Comparison of ENCODE assay signal across 2 cellular contexts in genomic region chr12:114440450-114441383, GRCh38.
TF ChIP-seq lines count a peak whose summit lies in the region.

No MANE protein-coding gene starts in this region.

TF ChIP-seq in H1, 55 proteins besides CTCF, POLR2A, EP300 and RAD21:
- TF ChIP-seq SP1 (IDR thresholded peaks at IDR 0.05; ENCODE audit: low read depth, low read length) = no peak
- TF ChIP-seq GTF2F1 (IDR thresholded peaks at IDR 0.05; ENCODE audit: borderline replicate concordance, low read depth, low read length) = no peak
- TF ChIP-seq CBX8 (IDR thresholded peaks at IDR 0.05; ENCODE audit: borderline replicate concordance, low read depth, low read length) = peak; percentile 93
- TF ChIP-seq EGR1 (IDR thresholded peaks at IDR 0.05; ENCODE audit: borderline replicate concordance, low read depth, low read length) = no peak
- 0 out of 2 replicates have a peak, but pooled peaks have one; percentile 26 for TF ChIP-seq TCF12 (IDR thresholded peaks at IDR 0.05; ENCODE audit: low read depth, low read length)
- peak; percentile 50 for TF ChIP-seq CTBP2 (IDR thresholded peaks at IDR 0.05; ENCODE audit: borderline replicate concordance, insufficient read depth, insufficient read length, low read length)
- TF ChIP-seq RNF2 (IDR thresholded peaks at IDR 0.05; ENCODE audit: borderline replicate concordance, low read depth, low read length, missing control alignments, poor library complexity, severe bottlenecking) = peak; percentile 98
- TF ChIP-seq EZH2 (IDR thresholded peaks at IDR 0.05; ENCODE audit: low read depth, low read length, severe bottlenecking) = peak; percentile 100
- TF ChIP-seq HDAC2 (IDR thresholded peaks at IDR 0.05; ENCODE audit: borderline replicate concordance in 1 of 2, low read depth in 2 of 2, low read length in 2 of 2) = no peak
- no peak for TF ChIP-seq SP2 (IDR thresholded peaks at IDR 0.05; ENCODE audit: low read length)
- TF ChIP-seq SRF (IDR thresholded peaks at IDR 0.05; ENCODE audit: low read depth, low read length) = no peak
- 0 out of 2 replicates have a peak, but pooled peaks have one; percentile 11 for TF ChIP-seq PHF8 (conservative IDR thresholded peaks at IDR 0.05; ENCODE audit: low read depth, low read length)
- TF ChIP-seq SUZ12 (IDR thresholded peaks at IDR 0.05; ENCODE audit: low read length) = peak; percentile 98

TF ChIP-seq in neural cell, 6 proteins besides CTCF, POLR2A, EP300 and RAD21:
- peak; percentile 6 for TF ChIP-seq POLR2AphosphoS5 (IDR thresholded peaks at IDR 0.05)
- no peak for TF ChIP-seq REST (IDR thresholded peaks at IDR 0.05; ENCODE audit: borderline replicate concordance)
- TF ChIP-seq EZH2 (IDR thresholded peaks at IDR 0.05; ENCODE audit: borderline replicate concordance, insufficient read depth, low read length, poor library complexity, severe bottlenecking) = peak; percentile 38
